17 cellular contexts compared by ENCODE assay signal in genomic region chr9:131101207-131101964, GRCh38. TPM values are rescaled to one million over a fixed set of nuclear protein-coding genes. Genes with fewer than 3 reads are reported as not detected.
DNase-seq lines count a peak whose midpoint lies in the region; ATAC-seq, FAIRE-seq and TF ChIP-seq lines count a peak whose summit lies in the region.
"Had no signal": no experiment of that assay in that cellular context is flagged by ENCODE, and none has a peak within 500 bp of the region (broad histone marks: within the 10 kb centered on the region; RNA-seq: fewer than 3 reads in every experiment).

No MANE protein-coding gene starts in this region.

- H3K27me3 ChIP-seq in left ventricle myocardium inferior (ENCODE audit: low read depth) (peaks cover 30% of the 10 kb centered on the region), GM12878 (replicated peaks in 1 of 2; ENCODE audit: control insufficient read depth in 2 of 2, insufficient read depth in 2 of 2, low read length in 1 of 2) (peaks cover 5% of the 10 kb centered on the region in 2 experiments; a peak in 3 of 4 replicates)

- no peak for ATAC-seq in left ventricle myocardium superior
- no peak for ATAC-seq in GM12878
- ATAC-seq in GM21381 (IDR thresholded peaks at IDR 0.05; ENCODE audit: unreplicated experiment): no peak
- ATAC-seq in HG03108 (IDR thresholded peaks at IDR 0.05; ENCODE audit: unreplicated experiment): no peak
- ATAC-seq in GM21367 (IDR thresholded peaks at IDR 0.05; ENCODE audit: unreplicated experiment): no peak
- ATAC-seq: HCT116 had no signal

- H3K36me3 ChIP-seq in left ventricle myocardium inferior: peaks cover 7% of the 10 kb centered on the region
- H3K36me3 ChIP-seq in GM12878 (ENCODE audit: control insufficient read depth in 2 of 2, insufficient read depth in 2 of 2, low read length in 1 of 2): no peaks in the 10 kb centered on the region
- H3K36me3 ChIP-seq: SJCRH30 had no signal

- TF ChIP-seq CTCF in left ventricle myocardium inferior (IDR thresholded peaks at IDR 0.05; ENCODE audit: borderline replicate concordance) (no peak), GM12878 (IDR thresholded peaks at IDR 0.05 in 2 of 3, conservative IDR thresholded peaks at IDR 0.05 in 1 of 3; ENCODE audit: control insufficient read depth in 2 of 3, extremely low read depth in 1 of 3, insufficient read depth in 1 of 3, low read depth in 3 of 3, low read length in 3 of 3) (no peak), nephron (IDR thresholded peaks at IDR 0.05; ENCODE audit: unreplicated experiment in 3 of 3) (no peak)

- TF ChIP-seq POLR2A in GM12878 (IDR thresholded peaks at IDR 0.05; ENCODE audit: low read depth, low read length): no peak

- no peak overlapping the region for H3K4me2 ChIP-seq in GM12878 (ENCODE audit: control insufficient read depth, insufficient read depth)

- peaks cover 14% of the 10 kb centered on the region for H3K27me3 Mint-ChIP-seq in nephron (ENCODE audit: low read depth)

- H3K4me3 ChIP-seq in left ventricle myocardium inferior (no peak overlapping the region), GM12878 (no peak overlapping the region)
- H3K4me3 ChIP-seq: SJCRH30 had no signal

- no peaks in the 10 kb centered on the region for H4K20me1 ChIP-seq in GM12878 (ENCODE audit: control insufficient read depth, insufficient read depth)

- RAD21 ChIA-PET in GM12878 (lab: Charles Lee; ENCODE audit: unreplicated experiment): no interaction called here

- WGBS in GM12878 (ENCODE audit: insufficient coverage, insufficient replicate concordance, low lambda C conversion rate, missing lambda C conversion rate): 63% methylated on average over 11 of the region's 11 CpGs

- no peaks in the 10 kb centered on the region for H3K9me3 Mint-ChIP-seq in nephron
- H3K9me3 Mint-ChIP-seq: CD4-positive, CD25-positive, alpha-beta regulatory T cell had no signal

- peaks cover 35% of the 10 kb centered on the region for H3K4me1 Mint-ChIP-seq in nephron

- intact Hi-C loops in left ventricle myocardium inferior (cut with micrococcal nuclease): no loop called here
- intact Hi-C loops in left ventricle myocardium superior (cut with micrococcal nuclease): no loop called here
- intact Hi-C loops in GM12878 (cut with micrococcal nuclease; ENCODE audit: unreplicated experiment): no loop called here

- H3K9ac ChIP-seq in GM12878 (ENCODE audit: control insufficient read depth, insufficient read depth, low read length): no peak overlapping the region

- POLR2A ChIA-PET in GM12878 (lab: Charles Lee): no interaction called here

- SMC1A ChIA-PET in GM12878 (lab: Charles Lee; ENCODE audit: uncharacterized antibody, unreplicated experiment): no interaction called here

- no peak overlapping the region for H2AFZ ChIP-seq in GM12878 (ENCODE audit: control insufficient read depth, low read depth, low read length)

- no peaks in the 10 kb centered on the region for H3K79me2 ChIP-seq in GM12878 (ENCODE audit: control insufficient read depth, insufficient read depth, low read length)

- H3K27ac ChIP-seq in left ventricle myocardium inferior (replicated peaks) (peak overlapping the region; percentile 87), GM12878 (ENCODE audit: control insufficient read depth, insufficient read depth) (no peak overlapping the region)
- H3K27ac ChIP-seq: RWPE1, SJCRH30 had no signal

- in situ Hi-C loops in GM12878 (cut with MboI): no loop called here

- FAIRE-seq in GM12878 (lab: Jason Lieb, UNC): peak; percentile 47

- CTCF ChIA-PET in GM12878 (lab: Yijun Ruan, JAX): no interaction called here

- no peak for TF ChIP-seq EP300 in GM12878 (IDR thresholded peaks at IDR 0.05; ENCODE audit: borderline replicate concordance in 1 of 2, control insufficient read depth in 1 of 2, low read depth in 2 of 2, low read length in 2 of 2)

- H3K4me3 Mint-ChIP-seq in nephron: no peak overlapping the region
- H3K4me3 Mint-ChIP-seq: CD4-positive, CD25-positive, alpha-beta regulatory T cell had no signal

- peak overlapping the region; percentile 91 to 97 (median 91) for H3K27ac Mint-ChIP-seq in nephron
- H3K27ac Mint-ChIP-seq: CD4-positive, CD25-positive, alpha-beta regulatory T cell had no signal

- no peaks in the 10 kb centered on the region for H3K9me3 ChIP-seq in left ventricle myocardium inferior (replicated peaks)
- H3K9me3 ChIP-seq in GM12878 (replicated peaks; ENCODE audit: control insufficient read depth, insufficient read depth, low read length): no peaks in the 10 kb centered on the region
- H3K9me3 ChIP-seq: Caco-2, SJCRH30 had no signal

- H3K36me3 Mint-ChIP-seq in nephron (ENCODE audit: low read depth): peaks cover 10% of the 10 kb centered on the region
- H3K36me3 Mint-ChIP-seq: CD4-positive, CD25-positive, alpha-beta regulatory T cell had no signal

- TF ChIP-seq RAD21 in GM12878 (IDR thresholded peaks at IDR 0.05; ENCODE audit: insufficient read depth, low read depth, low read length): no peak

- H3K4me1 ChIP-seq in left ventricle myocardium inferior (peaks cover 83% of the 10 kb centered on the region), GM12878 (ENCODE audit: control insufficient read depth, insufficient read depth, low read length) (no peaks in the 10 kb centered on the region; the same call in 1 of the 2 replicates)

- no TSS peak for BruUV-seq in GM12878 (replicated peaks; lab: Mats Ljungman, UMichigan)

- DNase-seq in left ventricle myocardium inferior (no peak), left ventricle myocardium superior (no peak), GM12878 (ENCODE audit: low read depth, low spot score) (no peak)
- DNase-seq in activated CD4-positive, alpha-beta T cell treated with anti-CD3 and anti-CD28 coated beads for 1 hour: no peak
- DNase-seq: Caco-2; CD4-positive, CD25-positive, alpha-beta regulatory T cell; DMS153; NCI-H187 treated with DMSO at 0.1 percent for 48 hours; NCI-H526 treated with DMSO at 0.1 percent for 48 hours; OCI-M1; SJCRH30 had no signal

TF ChIP-seq in GM12878, 131 proteins besides CTCF, POLR2A, EP300 and RAD21 (continues in another document):
- TF ChIP-seq SP1 (IDR thresholded peaks at IDR 0.05; ENCODE audit: low read depth, low read length) (no peak), SMC3 (IDR thresholded peaks at IDR 0.05; ENCODE audit: borderline replicate concordance, low read length) (no peak), BCL11A (IDR thresholded peaks at IDR 0.05; ENCODE audit: low read depth, low read length) (no peak)

RNA-seq across cellular contexts. Expression of gene AIF1L, which starts 5.1 kb away (rescaled TPM):
- total RNA-seq in left ventricle myocardium inferior: 16.5 TPM
- total RNA-seq in left ventricle myocardium superior: 22.9 TPM
- not detected in 2 replicates for total RNA-seq in GM12878 (2013; cell fraction: nucleolus; rRNA removed)
- total RNA-seq in GM12878 (2014; rRNA removed): not detected in 2 replicates
- total RNA-seq in GM12878 (2014; rRNA removed; fragmentation: Illumina TruSeq; extraction: Trizol): not detected in 2 replicates
- total RNA-seq in GM12878 (2021): 0.15 TPM in 1 of 2 replicates, not detected in the other
- not detected for polyA plus RNA-seq in GM12878 (2011; ENCODE audit: low read depth)
- polyA plus RNA-seq in GM12878 (2011; rRNA removed): 0.07 TPM in 1 of 2 replicates, not detected in the other
- polyA plus RNA-seq in GM12878 (2011; cell fraction: cytosol; rRNA removed): not detected in 2 replicates
- not detected in 2 replicates for polyA plus RNA-seq in GM12878 (2011; cell fraction: nucleus; rRNA removed)
- 0.07 TPM in 1 of 2 replicates, not detected in the other for polyA plus RNA-seq in GM12878 (2012)
- polyA plus RNA-seq in GM12878 (2014; fragmentation: Illumina TruSeq; extraction: Trizol): not detected in 2 replicates
- not detected for polyA plus RNA-seq in GM12878 (2014; fragmentation: Nextera tagmentation; extraction: Ambion mirVana)
- polyA plus RNA-seq in GM12878 (2014; rRNA removed): not detected in 2 replicates
- under 1 TPM in 1 of 2 experiments, not detected in 1; 0.08 TPM for polyA plus RNA-seq in GM12878 (2016; fragmentation: Nextera tagmentation; extraction: Ambion mirVana)
- not detected in 2 replicates for polyA minus RNA-seq in GM12878 (2011; rRNA and poly(A)+ RNA removed)
- not detected in 2 replicates for polyA minus RNA-seq in GM12878 (2011; cell fraction: cytosol; rRNA and poly(A)+ RNA removed)
- polyA minus RNA-seq in GM12878 (2011; cell fraction: nucleus; rRNA and poly(A)+ RNA removed): not detected in 2 replicates
- polyA plus RNA-seq: CD4-positive, CD25-positive, alpha-beta regulatory T cell had no signal

RNA-seq across cellular contexts. Expression of gene NUP214, which starts 24.0 kb away (rescaled TPM):
- total RNA-seq in left ventricle myocardium inferior (24.7 TPM), left ventricle myocardium superior (28.9 TPM), GM12878 (2014; rRNA removed) (11.0 and 16.7 TPM in 2 replicates), GM12878 (2014; rRNA removed; fragmentation: Illumina TruSeq; extraction: Trizol) (16.2 and 18.6 TPM in 2 replicates), GM12878 (2021) (53.8 and 54.3 TPM in 2 replicates)
- total RNA-seq in GM12878 (2013; cell fraction: nucleolus; rRNA removed): 110 and 138 TPM in 2 replicates
- polyA plus RNA-seq in GM12878 (2011; ENCODE audit: low read depth): 40.6 TPM
- polyA plus RNA-seq in GM12878 (2011; rRNA removed) (6.5 and 11.7 TPM in 2 replicates), GM12878 (2014; fragmentation: Illumina TruSeq; extraction: Trizol) (30.8 and 40.0 TPM in 2 replicates), GM12878 (2014; fragmentation: Nextera tagmentation; extraction: Ambion mirVana) (10 to 100 TPM; 16.9 to 18.3 TPM), GM12878 (2014; rRNA removed) (15.8 and 18.5 TPM in 2 replicates), GM12878 (2016; fragmentation: Nextera tagmentation; extraction: Ambion mirVana) (10 to 100 TPM; 27.2 to 34.5 TPM)
- 13.6 and 21.5 TPM in 2 replicates for polyA plus RNA-seq in GM12878 (2011; cell fraction: cytosol; rRNA removed)
- 25.8 and 37.1 TPM in 2 replicates for polyA plus RNA-seq in GM12878 (2011; cell fraction: nucleus; rRNA removed)
- polyA plus RNA-seq in GM12878 (2012): 22.3 and 26.9 TPM in 2 replicates
- 35.0 and 36.3 TPM in 2 replicates for polyA minus RNA-seq in GM12878 (2011; rRNA and poly(A)+ RNA removed)
- polyA minus RNA-seq in GM12878 (2011; cell fraction: cytosol; rRNA and poly(A)+ RNA removed): 18.3 and 26.6 TPM in 2 replicates
- 36.3 and 77.4 TPM in 2 replicates for polyA minus RNA-seq in GM12878 (2011; cell fraction: nucleus; rRNA and poly(A)+ RNA removed)

Comparison
In these comparisons a context has a peak if more than half of its experiments do, and no peak if none do; other contexts are left out.
1. RNA of gene AIF1L, which starts 5.1 kb away (total RNA-seq): 22.9 TPM in left ventricle myocardium superior (single experiment) and 16.5 TPM in left ventricle myocardium inferior (single experiment); 0.15 TPM in GM12878; every median in the first group is over 10 times any median in the second.